ENCODE assay signal across 29 cellular contexts in genomic region chr5:158165647-158166046, GRCh38.
DNase-seq lines count a peak whose midpoint lies in the region; ATAC-seq and TF ChIP-seq lines count a peak whose summit lies in the region.
"Had no signal": no experiment of that assay in that cellular context is flagged by ENCODE, and none has a peak within 500 bp of the region (broad histone marks: within the 10 kb centered on the region; RNA-seq: fewer than 3 reads in every experiment).

No MANE protein-coding gene starts in this region.

- H3K9ac ChIP-seq in DND-41 (ENCODE audit: low read depth, low read length) (no peak overlapping the region), HUES64 (ENCODE audit: low read depth, low read length) (no peak overlapping the region)

- no peak overlapping the region for H3K4me2 ChIP-seq in DND-41 (ENCODE audit: insufficient read depth, low read length)

- H3K4me1 ChIP-seq in DND-41 (ENCODE audit: insufficient read depth, low read length) = peaks cover 8% of the 10 kb centered on the region
- no peaks in the 10 kb centered on the region for H3K4me1 ChIP-seq in HUES64 (ENCODE audit: insufficient read depth, low read length)
- peaks cover 11% of the 10 kb centered on the region for H3K4me1 ChIP-seq in mesodermal cell (ENCODE audit: control insufficient read depth, insufficient read depth, low read length, poor library complexity, severe bottlenecking)
- H3K4me1 ChIP-seq: ascending aorta, esophagus muscularis mucosa, gastrocnemius medialis had no signal

- H3K4me3 ChIP-seq in DND-41 (ENCODE audit: low read depth in 1 of 2, low read length in 2 of 2) = no peak overlapping the region
- no peak overlapping the region for H3K4me3 ChIP-seq in HUES64 (ENCODE audit: low read length)
- H3K4me3 ChIP-seq in brain microvascular endothelial cell (ENCODE audit: low read depth, low read length) = no peak overlapping the region
- no peak overlapping the region for H3K4me3 ChIP-seq in mesodermal cell (ENCODE audit: extremely low read depth, insufficient read depth, low read length, poor library complexity, severe bottlenecking)
- H3K4me3 ChIP-seq: ascending aorta, esophagus muscularis mucosa, gastrocnemius medialis had no signal

- no peaks in the 10 kb centered on the region for H3K79me2 ChIP-seq in DND-41 (ENCODE audit: insufficient read depth, low read length)

- ATAC-seq in DND-41 (ENCODE audit: insufficient read depth, low read depth) = no peak
- ATAC-seq in GM18867 (IDR thresholded peaks at IDR 0.05; ENCODE audit: unreplicated experiment) = no peak
- ATAC-seq: activated naive CD4-positive, alpha-beta T cell treated with anti-CD3 and anti-CD28 coated beads, Interleukin-2, amount 50 U/mL, for 72 hours; gastrocnemius medialis; naive thymus-derived CD4-positive, alpha-beta T cell; stimulated activated memory B cell treated with anti-CD40 and anti-IgM and Interleukin-4, amounts not matched to agents 10 μg/mL and 1 μg/mL and 100 μg/mL, for 72 hours had no signal

- in situ Hi-C loops in brain microvascular endothelial cell (cut with HindIII; ENCODE audit: low pct_ligation_motif_present, low sequenced_read_pairs) = loop anchor here (25.0 kb wide), 1 partner anchor 947 kb away; no protein-coding TSS in a partner anchor

- no peaks in the 10 kb centered on the region for H3K27me3 ChIP-seq in DND-41 (ENCODE audit: insufficient read depth, low read length, poor library complexity)
- H3K27me3 ChIP-seq in HUES64 (ENCODE audit: insufficient read depth, low read length) = no peaks in the 10 kb centered on the region
- no peaks in the 10 kb centered on the region for H3K27me3 ChIP-seq in brain microvascular endothelial cell (replicated peaks)
- H3K27me3 ChIP-seq: ascending aorta, gastrocnemius medialis had no signal

- H4K20me1 ChIP-seq in DND-41 (ENCODE audit: insufficient read depth, low read length) = no peaks in the 10 kb centered on the region

- H2AFZ ChIP-seq in DND-41 (ENCODE audit: low read depth, low read length) = 0 out of 2 replicates have a peak overlapping the region, but pooled peaks have one; percentile 48

- no peak for DNase-seq in DND-41
- DNase-seq in brain microvascular endothelial cell = no peak
- DNase-seq in NCI-H748 treated with DMSO at 0.1 percent for 48 hours (lab: John Stamatoyannopoulos, UW) = no peak
- DNase-seq in NCI-H1930 (lab: John Stamatoyannopoulos, UW) = no peak
- no peak for DNase-seq in activated naive CD4-positive, alpha-beta T cell treated with Interleukin-2 at 50 U/mL for 16 hours
- DNase-seq: activated CD8-positive, alpha-beta memory T cell treated with anti-CD3 and anti-CD28 coated beads for 24 hours; activated T-cell treated with anti-CD3 and anti-CD28 coated beads for 4 hours; central memory CD4-positive, alpha-beta T cell; COR-L47; gastrocnemius medialis; HCEC 1CT; Kasumi-1; midbrain; naive thymus-derived CD4-positive, alpha-beta T cell; NCI-H1092 treated with DMSO at 0.1 percent for 48 hours; NCI-H1694 treated with DMSO at 0.1 percent for 48 hours; NCI-H2171; nucleus accumbens; substantia nigra; SW 1271; trophoblast cell had no signal

- no peaks in the 10 kb centered on the region for H3K9me3 ChIP-seq in DND-41 (ENCODE audit: insufficient read depth, low read length, severe bottlenecking)
- no peaks in the 10 kb centered on the region for H3K9me3 ChIP-seq in HUES64 (ENCODE audit: insufficient read depth, low read depth, low read length)
- H3K9me3 ChIP-seq in mesodermal cell (ENCODE audit: control insufficient read depth, low read length) = no peaks in the 10 kb centered on the region
- H3K9me3 ChIP-seq: ascending aorta, esophagus muscularis mucosa, gastrocnemius medialis had no signal

- TF ChIP-seq CTCF in DND-41 (IDR thresholded peaks at IDR 0.05; ENCODE audit: borderline replicate concordance, extremely low read depth, low read length, poor library complexity, severe bottlenecking) (peak; percentile 39), brain microvascular endothelial cell (IDR thresholded peaks at IDR 0.05; ENCODE audit: low read depth, low read length, missing control alignments) (peak; percentile 48)

- H3K27ac ChIP-seq in DND-41 (ENCODE audit: low read length) (no peak overlapping the region), HUES64 (ENCODE audit: low read depth, low read length) (peak overlapping the region; percentile 25; the same call in 1 of the 2 replicates), brain microvascular endothelial cell (no peak overlapping the region), mesodermal cell (ENCODE audit: low read depth, low read length, severe bottlenecking) (peak overlapping the region; percentile 86)
- H3K27ac ChIP-seq: ascending aorta, C4-2B, esophagus muscularis mucosa, gastrocnemius medialis had no signal

- no peaks in the 10 kb centered on the region for H3K36me3 ChIP-seq in DND-41 (ENCODE audit: insufficient read depth, low read length)
- no peaks in the 10 kb centered on the region for H3K36me3 ChIP-seq in HUES64 (ENCODE audit: insufficient read depth, low read length)
- H3K36me3 ChIP-seq in brain microvascular endothelial cell (replicated peaks) = no peaks in the 10 kb centered on the region
- H3K36me3 ChIP-seq in mesodermal cell (ENCODE audit: control insufficient read depth, insufficient read depth, low read length) = no peaks in the 10 kb centered on the region
- H3K36me3 ChIP-seq: ascending aorta, esophagus muscularis mucosa, gastrocnemius medialis had no signal

Comparison
In these comparisons a context has a peak if more than half of its experiments do, and no peak if none do; other contexts are left out.
1. H3K27ac ChIP-seq: peak in HUES64 (single experiment) and mesodermal cell (single experiment); none in DND-41 (single experiment) and brain microvascular endothelial cell (single experiment).